In genomic region chr12:120710805-120711296, GRCh38 we compare ENCODE assay signal across 1 cellular context.
TF ChIP-seq lines count a peak whose summit lies in the region.

No MANE protein-coding gene starts in this region.

TF ChIP-seq in HepG2, 621 proteins besides CTCF, POLR2A, EP300 and RAD21:
- peak; percentile 35 for TF ChIP-seq UBTF (CRISPR knock-in tag; IDR thresholded peaks at IDR 0.05)
- TF ChIP-seq HES4 (CRISPR knock-in tag; IDR thresholded peaks at IDR 0.05; ENCODE audit: borderline replicate concordance): no peak
- no peak for TF ChIP-seq ZBTB34 (CRISPR knock-in tag; IDR thresholded peaks at IDR 0.05)
- peak; percentile 66 for TF ChIP-seq AGO2 (optimal IDR thresholded peaks at IDR 0.05; ENCODE audit: low read depth, low read length)
- TF ChIP-seq FOXK1 (CRISPR knock-in tag; IDR thresholded peaks at IDR 0.05; ENCODE audit: borderline replicate concordance, low read depth): no peak
- no peak for TF ChIP-seq MEIS2 (CRISPR knock-in tag; IDR thresholded peaks at IDR 0.05)
- 0 out of 4 replicates have a peak, but pooled peaks of 1 of the 2 experiments have one; percentile 3 for TF ChIP-seq HMGXB4 (CRISPR knock-in tag; IDR thresholded peaks at IDR 0.05; ENCODE audit: borderline replicate concordance in 1 of 2, low read depth in 1 of 2)
- TF ChIP-seq PHF8 (CRISPR knock-in tag; IDR thresholded peaks at IDR 0.05): 0 out of 2 replicates have a peak, but pooled peaks have one; percentile 7
- TF ChIP-seq PATZ1 (CRISPR knock-in tag; IDR thresholded peaks at IDR 0.05): 0 out of 2 replicates have a peak, but pooled peaks have one; percentile 33
- peak; percentile 54; the same call in 1 of the 2 replicates for TF ChIP-seq NFATC3 (CRISPR knock-in tag; IDR thresholded peaks at IDR 0.05)
- TF ChIP-seq ZFP91 (CRISPR knock-in tag; IDR thresholded peaks at IDR 0.05; ENCODE audit: borderline replicate concordance): peak; percentile 37; the same call in 1 of the 2 replicates
- 0 out of 2 replicates have a peak, but pooled peaks have one; percentile 3 for TF ChIP-seq ARID4A (CRISPR knock-in tag; IDR thresholded peaks at IDR 0.05; ENCODE audit: borderline replicate concordance)
- 0 out of 2 replicates have a peak, but pooled peaks have one; percentile 52 for TF ChIP-seq ZNF414 (CRISPR knock-in tag; IDR thresholded peaks at IDR 0.05)
- peak; percentile 9; the same call in 1 of the 2 replicates for TF ChIP-seq ZNF776 (CRISPR knock-in tag; IDR thresholded peaks at IDR 0.05)
- TF ChIP-seq SKI (IDR thresholded peaks at IDR 0.05; ENCODE audit: partially characterized antibody): no peak
- TF ChIP-seq ZNF446 (CRISPR knock-in tag; IDR thresholded peaks at IDR 0.05): peak; percentile 34; the same call in 1 of the 2 replicates
- 0 out of 2 replicates have a peak, but pooled peaks have one; percentile 35 for TF ChIP-seq PCBP1 (IDR thresholded peaks at IDR 0.05; ENCODE audit: borderline replicate concordance, low read depth, low read length)
- 0 out of 2 replicates have a peak, but pooled peaks have one; percentile 26 for TF ChIP-seq HBP1 (CRISPR knock-in tag; IDR thresholded peaks at IDR 0.05; ENCODE audit: low read depth)
